In genomic region chr1:153466908-153467307, GRCh38 we compare ENCODE assay signal across 20 cellular contexts. TPM values are rescaled to one million over a fixed set of nuclear protein-coding genes. Genes with fewer than 3 reads are reported as not detected.
"Had no signal": no experiment of that assay in that cellular context is flagged by ENCODE, and none has a peak within 500 bp of the region (broad histone marks: within the 10 kb centered on the region; RNA-seq: fewer than 3 reads in every experiment).

No MANE protein-coding gene starts in this region.

- ATAC-seq: activated CD8-positive, alpha-beta T cell treated with anti-CD3 and anti-CD28 coated beads, Interleukin-2, amount 10 ng/mL, durations not matched to agents 7 days and 5 days; left colon; natural killer cell treated with Interleukin-12 subunit alpha and Interleukin-12 subunit beta and Interleukin-15 and Interleukin-18, amount 100 ng/mL, for 72 hours; T-cell had no signal

- H3K9me3 ChIP-seq: testis had no signal

- H3K9me3 Mint-ChIP-seq: natural killer cell treated with Interleukin-12 subunit alpha and Interleukin-12 subunit beta and Interleukin-15 and Interleukin-18, amount 100 ng/mL, for 72 hours; stimulated activated naive CD8-positive, alpha-beta T cell treated with anti-CD3 and anti-CD28 coated beads, Interleukin-15, Interleukin-2, amounts not matched to agents 100 ng/mL and 50 ng/mL, for 24 hours had no signal

- H3K79me2 ChIP-seq: hepatocyte had no signal

- H3K4me3 ChIP-seq: coronary artery, hepatocyte, testis had no signal

- H3K27ac ChIP-seq: hepatocyte, testis had no signal

- H3K27ac Mint-ChIP-seq: activated CD8-positive, alpha-beta T cell treated with anti-CD3 and anti-CD28 coated beads, Interleukin-2, amount 10 ng/mL, durations not matched to agents 7 days and 5 days; activated naive CD8-positive, alpha-beta T cell treated with anti-CD3 and anti-CD28 coated beads, Interleukin-2, amount 10 ng/mL, durations not matched to agents 7 days and 5 days; immature natural killer cell; natural killer cell treated with Interleukin-12 subunit alpha and Interleukin-12 subunit beta and Interleukin-15 and Interleukin-18, amount 100 ng/mL, for 72 hours; stimulated activated naive CD8-positive, alpha-beta T cell treated with anti-CD3 and anti-CD28 coated beads, Interleukin-15, Interleukin-2, amounts not matched to agents 100 ng/mL and 50 ng/mL, for 24 hours had no signal

- H3K36me3 Mint-ChIP-seq: activated naive CD8-positive, alpha-beta T cell treated with anti-CD3 and anti-CD28 coated beads, Interleukin-2, amount 10 ng/mL, durations not matched to agents 7 days and 5 days; T-cell had no signal

- H3K4me2 ChIP-seq: hepatocyte had no signal

- DNase-seq: activated CD4-positive, alpha-beta T cell treated with anti-CD3 and anti-CD28 coated beads for 48 hours; activated CD8-positive, alpha-beta memory T cell treated with anti-CD3 and anti-CD28 coated beads, Interleukin-2, amount 50 U/mL, for 48 hours; activated CD8-positive, alpha-beta T cell treated with anti-CD3 and anti-CD28 coated beads, Interleukin-2, amount 10 ng/mL, durations not matched to agents 7 days and 5 days; activated naive CD8-positive, alpha-beta T cell treated with anti-CD3 and anti-CD28 coated beads, Interleukin-2, amount 10 ng/mL, durations not matched to agents 7 days and 5 days; caudate nucleus; effector CD8-positive, alpha-beta T cell; immature natural killer cell; left colon; occipital lobe; stimulated activated CD4-positive, alpha-beta T cell treated with anti-CD3 and anti-CD28 coated beads, Interleukin-2, amount 100 ng/mL, for 48 hours; T-cell; T1000; testis had no signal

- H2AFZ ChIP-seq: hepatocyte had no signal

- H3K27me3 ChIP-seq: hepatocyte, testis had no signal

- H3K4me3 Mint-ChIP-seq: activated CD8-positive, alpha-beta T cell treated with anti-CD3 and anti-CD28 coated beads, Interleukin-2, amount 10 ng/mL, durations not matched to agents 7 days and 5 days; activated naive CD8-positive, alpha-beta T cell treated with anti-CD3 and anti-CD28 coated beads, Interleukin-2, amount 10 ng/mL, durations not matched to agents 7 days and 5 days; immature natural killer cell; natural killer cell treated with Interleukin-12 subunit alpha and Interleukin-12 subunit beta and Interleukin-15 and Interleukin-18, amount 100 ng/mL, for 72 hours; stimulated activated naive CD8-positive, alpha-beta T cell treated with anti-CD3 and anti-CD28 coated beads, Interleukin-15, Interleukin-2, amounts not matched to agents 100 ng/mL and 50 ng/mL, for 24 hours; T-cell had no signal

RNA-seq across cellular contexts. Expression of gene S100A7, which starts 6.5 kb away (rescaled TPM):
- total RNA-seq: activated CD8-positive, alpha-beta T cell treated with anti-CD3 and anti-CD28 coated beads, Interleukin-2, amount 10 ng/mL, durations not matched to agents 7 days and 5 days; activated naive CD8-positive, alpha-beta T cell treated with anti-CD3 and anti-CD28 coated beads, Interleukin-2, amount 10 ng/mL, durations not matched to agents 7 days and 5 days; left colon; lung microvascular endothelial cell; natural killer cell treated with Interleukin-12 subunit alpha and Interleukin-12 subunit beta and Interleukin-15 and Interleukin-18, amount 100 ng/mL, for 72 hours; occipital lobe; pulmonary artery endothelial cell; T-cell; testis; urinary bladder had no signal
- polyA plus RNA-seq: immature natural killer cell, urinary bladder had no signal

RNA-seq across cellular contexts. Expression of gene S100A7A, which starts 50.6 kb away (rescaled TPM):
- total RNA-seq: activated CD8-positive, alpha-beta T cell treated with anti-CD3 and anti-CD28 coated beads, Interleukin-2, amount 10 ng/mL, durations not matched to agents 7 days and 5 days; activated naive CD8-positive, alpha-beta T cell treated with anti-CD3 and anti-CD28 coated beads, Interleukin-2, amount 10 ng/mL, durations not matched to agents 7 days and 5 days; hepatocyte; left colon; lung microvascular endothelial cell; natural killer cell treated with Interleukin-12 subunit alpha and Interleukin-12 subunit beta and Interleukin-15 and Interleukin-18, amount 100 ng/mL, for 72 hours; occipital lobe; pulmonary artery endothelial cell; T-cell; testis; urinary bladder had no signal
- polyA plus RNA-seq: hepatocyte, immature natural killer cell, urinary bladder had no signal
